Comparison of ENCODE assay signal across 23 cellular contexts in genomic region chr3:17745894-17746293, GRCh38. TPM values are rescaled to one million over a fixed set of nuclear protein-coding genes. Genes with fewer than 3 reads are reported as not detected.
DNase-seq lines count a peak whose midpoint lies in the region; ATAC-seq, FAIRE-seq and TF ChIP-seq lines count a peak whose summit lies in the region.
"Had no signal": no experiment of that assay in that cellular context is flagged by ENCODE, and none has a peak within 500 bp of the region (broad histone marks: within the 10 kb centered on the region; RNA-seq: fewer than 3 reads in every experiment).

No MANE protein-coding gene starts in this region.

- H3K27ac ChIP-seq in CD4-positive, alpha-beta T cell (ENCODE audit: low read depth, low read length): no peak overlapping the region
- H3K27ac ChIP-seq in GM23338 (ENCODE audit: low read depth) (no peak overlapping the region), K562 (ENCODE audit: extremely low read depth, low read depth, low read length) (no peak overlapping the region), testis (no peak overlapping the region)
- no peak overlapping the region for H3K27ac ChIP-seq in naive thymus-derived CD4-positive, alpha-beta T cell (ENCODE audit: low read depth, low read length)
- H3K27ac ChIP-seq: BLaER1, GM23248 had no signal

- no peak for FAIRE-seq in K562 (lab: Jason Lieb, UNC)
- FAIRE-seq: A204.1, GM12878, GM19239, H54 had no signal

- no peak overlapping the region for H3K27ac Mint-ChIP-seq in CD4-positive, alpha-beta T cell
- H3K27ac Mint-ChIP-seq in GM23338: no peak overlapping the region
- H3K27ac Mint-ChIP-seq in neural crest cell (ENCODE audit: unreplicated experiment): peak overlapping the region; percentile 57
- peak overlapping the region in 1 of 9 donors; percentile 23 for H3K27ac Mint-ChIP-seq in naive thymus-derived CD4-positive, alpha-beta T cell

- CTCF ChIA-PET in CD4-positive, alpha-beta T cell (lab: Charles Lee): no interaction called here
- CTCF ChIA-PET in K562 (lab: Yijun Ruan, JAX; ENCODE audit: low intra/inter-chr PET ratio): no interaction called here
- CTCF ChIA-PET in naive thymus-derived CD4-positive, alpha-beta T cell (lab: Charles Lee): no interaction called here

- no peaks in the 10 kb centered on the region for H3K9me3 Mint-ChIP-seq in CD4-positive, alpha-beta T cell
- H3K9me3 Mint-ChIP-seq in GM23338: no peaks in the 10 kb centered on the region
- H3K9me3 Mint-ChIP-seq in neural crest cell: no peaks in the 10 kb centered on the region
- H3K9me3 Mint-ChIP-seq in naive thymus-derived CD4-positive, alpha-beta T cell: no peaks in the 10 kb centered on the region
- H3K9me3 Mint-ChIP-seq: CD8-positive, alpha-beta memory T cell had no signal

- no peaks in the 10 kb centered on the region for H3K9me3 ChIP-seq in CD4-positive, alpha-beta T cell (ENCODE audit: control insufficient read depth, low read length)
- no peaks in the 10 kb centered on the region for H3K9me3 ChIP-seq in K562 (replicated peaks; ENCODE audit: control insufficient read depth, insufficient read depth, low read depth, low read length)
- no peaks in the 10 kb centered on the region for H3K9me3 ChIP-seq in naive thymus-derived CD4-positive, alpha-beta T cell (ENCODE audit: control insufficient read depth in 2 of 3, low read length in 3 of 3)
- no peaks in the 10 kb centered on the region for H3K9me3 ChIP-seq in testis
- no peaks in the 10 kb centered on the region for H3K9me3 ChIP-seq in BE2C
- H3K9me3 ChIP-seq: BLaER1 had no signal

- H2AFZ ChIP-seq in GM23338 (peak overlapping the region; percentile 5; the same call in 1 of the 2 replicates), K562 (ENCODE audit: low read depth, low read length) (peak overlapping the region; percentile 45; the same call in 1 of the 2 replicates)
- H2AFZ ChIP-seq: GM23248 had no signal

- 39% methylated on average over 2 of the region's 2 CpGs for WGBS in K562 (ENCODE audit: insufficient coverage, low coverage, missing lambda C conversion rate)
- 47 to 51% methylated on average over 2 of the region's 2 CpGs for WGBS in testis, 2 donors

- H3K4me1 ChIP-seq in GM23338 (ENCODE audit: insufficient read depth): peaks cover 17% of the 10 kb centered on the region
- H3K4me1 ChIP-seq in K562 (replicated peaks in 1 of 2; ENCODE audit: control insufficient read depth in 2 of 2, insufficient read depth in 2 of 2, low read length in 2 of 2): peaks cover 22 to 32% of the 10 kb centered on the region in 2 experiments; a peak in 4 of 5 replicates
- peaks cover 8 to 11% of the 10 kb centered on the region in 2 donors for H3K4me1 ChIP-seq in naive thymus-derived CD4-positive, alpha-beta T cell (ENCODE audit: control insufficient read depth in 2 of 2, insufficient read depth in 2 of 2, low read length in 2 of 2)
- peaks cover 7% of the 10 kb centered on the region for H3K4me1 ChIP-seq in testis
- no peaks in the 10 kb centered on the region for H3K4me1 ChIP-seq in BE2C

- H3K9me2 ChIP-seq in GM23338 (ENCODE audit: insufficient read depth): no peaks in the 10 kb centered on the region; the same call in 1 of the 2 replicates

- H3K79me2 ChIP-seq in GM23338 (replicated peaks; ENCODE audit: insufficient read depth): peaks cover under 1% of the 10 kb centered on the region; the same call in 1 of the 2 replicates
- peaks cover 12% of the 10 kb centered on the region for H3K79me2 ChIP-seq in K562 (ENCODE audit: control insufficient read depth, insufficient read depth, low read length)

- no peak for DNase-seq in CD4-positive, alpha-beta T cell
- DNase-seq in GM23338 (ENCODE audit: low spot score) (no peak), K562 (ENCODE audit: extremely low read depth in 1 of 4, low spot score in 3 of 4) (peak in 3 of 4 experiments; percentile 32 to 49 (median 42)), neural crest cell (ENCODE audit: low read depth, low spot score) (no peak), testis (no peak), NCI-H774 (lab: John Stamatoyannopoulos, UW) (no peak), BE2C (no peak)
- no peak for DNase-seq in naive thymus-derived CD4-positive, alpha-beta T cell
- DNase-seq: ACHN; CD8-positive, alpha-beta memory T cell; COR-L47; DMS 273 treated with DMSO at 0.1 percent for 48 hours; DMS53; DND-41; EL; GM23248; HCEC 1CT had no signal

- H3K27me3 ChIP-seq in CD4-positive, alpha-beta T cell (ENCODE audit: control insufficient read depth, insufficient read depth, low read length): no peaks in the 10 kb centered on the region
- H3K27me3 ChIP-seq in GM23338 (ENCODE audit: insufficient read depth): no peaks in the 10 kb centered on the region
- H3K27me3 ChIP-seq in K562 (ENCODE audit: control insufficient read depth in 2 of 2, insufficient read depth in 2 of 2, low read length in 2 of 2): no peaks in the 10 kb centered on the region
- H3K27me3 ChIP-seq in naive thymus-derived CD4-positive, alpha-beta T cell (ENCODE audit: control insufficient read depth in 2 of 2, insufficient read depth in 2 of 2, low read length in 2 of 2): no peaks in the 10 kb centered on the region
- no peaks in the 10 kb centered on the region for H3K27me3 ChIP-seq in testis
- H3K27me3 ChIP-seq in BE2C: no peaks in the 10 kb centered on the region
- H3K27me3 ChIP-seq: BLaER1 had no signal

- no peaks in the 10 kb centered on the region for H4K20me1 ChIP-seq in GM23338 (replicated peaks; ENCODE audit: insufficient read depth)
- no peaks in the 10 kb centered on the region for H4K20me1 ChIP-seq in K562 (replicated peaks; ENCODE audit: control insufficient read depth, insufficient read depth, low read length)
- H4K20me1 ChIP-seq: BLaER1 had no signal

- BruUV-seq in K562 (replicated peaks; lab: Mats Ljungman, UMichigan): no TSS peak

- peak overlapping the region; percentile 23 for H3K4me3 Mint-ChIP-seq in CD4-positive, alpha-beta T cell
- no peak overlapping the region for H3K4me3 Mint-ChIP-seq in GM23338
- peak overlapping the region; percentile 39 for H3K4me3 Mint-ChIP-seq in neural crest cell
- peak overlapping the region in 1 of 10 donors; percentile 62 for H3K4me3 Mint-ChIP-seq in naive thymus-derived CD4-positive, alpha-beta T cell
- H3K4me3 Mint-ChIP-seq: CD14-positive monocyte had no signal

- intact Hi-C loops in CD4-positive, alpha-beta T cell (cut with DNase I, micrococcal nuclease): no loop called here
- intact Hi-C loops in K562 (cut with micrococcal nuclease) (no loop called here), testis (cut with DNase I; ENCODE audit: low total_unique reads) (no loop called here)
- intact Hi-C loops in naive thymus-derived CD4-positive, alpha-beta T cell (cut with micrococcal nuclease): loop anchor here (10.0 kb wide), 3 partner anchors 649 to 1481 kb away; partner anchors contain the start of genes DPH3 (in 1 of the 2), OXNAD1 (in 1 of the 2) and SATB1 (in 1 of the 2)

- no peak overlapping the region for H3K4me2 ChIP-seq in GM23338
- no peak overlapping the region for H3K4me2 ChIP-seq in K562 (ENCODE audit: insufficient read depth, low read length)
- H3K4me2 ChIP-seq: BLaER1 had no signal

- no peak for ATAC-seq in CD4-positive, alpha-beta T cell (ENCODE audit: poor library complexity)
- no peak for ATAC-seq in GM23338
- ATAC-seq in K562: no peak
- ATAC-seq in naive thymus-derived CD4-positive, alpha-beta T cell: no peak
- ATAC-seq: GM12878 had no signal

- H3K9me1 ChIP-seq in K562 (ENCODE audit: control insufficient read depth, insufficient read depth, low read length): no peaks in the 10 kb centered on the region

- peaks cover 10% of the 10 kb centered on the region for H3F3A ChIP-seq in GM23338 (replicated peaks; ENCODE audit: low read depth)

- H3K4me3 ChIP-seq in GM23338 (no peak overlapping the region), K562 (no peak overlapping the region), testis (no peak overlapping the region), BE2C (ENCODE audit: low read depth, low read length) (no peak overlapping the region)
- H3K4me3 ChIP-seq in naive thymus-derived CD4-positive, alpha-beta T cell (ENCODE audit: low read length): no peak overlapping the region
- H3K4me3 ChIP-seq: BLaER1, GM12878, GM23248 had no signal

- H3K36me3 ChIP-seq in GM23338 (ENCODE audit: insufficient read depth) (no peaks in the 10 kb centered on the region), K562 (ENCODE audit: control insufficient read depth, insufficient read depth, low read length) (no peaks in the 10 kb centered on the region), testis (ENCODE audit: low read depth, missing control alignments) (no peaks in the 10 kb centered on the region), BE2C (no peaks in the 10 kb centered on the region)
- peaks cover 0 to 4% (median 0%) of the 10 kb centered on the region in 3 experiments for H3K36me3 ChIP-seq in naive thymus-derived CD4-positive, alpha-beta T cell (ENCODE audit: control insufficient read depth in 2 of 3, insufficient read depth in 3 of 3, low read length in 3 of 3)
- H3K36me3 ChIP-seq: BLaER1 had no signal

- POLR2A ChIA-PET in CD4-positive, alpha-beta T cell (lab: Charles Lee): no interaction called here
- POLR2A ChIA-PET in K562 (lab: Yijun Ruan, JAX): interaction anchor here (1.1 kb wide), 1 partner anchor 16 kb away, joined by 3 read pairs; no protein-coding TSS in a partner anchor
- POLR2A ChIA-PET in naive thymus-derived CD4-positive, alpha-beta T cell (lab: Charles Lee): no interaction called here

- H3K36me3 Mint-ChIP-seq in CD4-positive, alpha-beta T cell (ENCODE audit: low read depth): no peaks in the 10 kb centered on the region
- H3K36me3 Mint-ChIP-seq in GM23338 (ENCODE audit: low read depth): no peaks in the 10 kb centered on the region
- H3K36me3 Mint-ChIP-seq in neural crest cell (ENCODE audit: low read depth): no peaks in the 10 kb centered on the region
- H3K36me3 Mint-ChIP-seq in naive thymus-derived CD4-positive, alpha-beta T cell: peaks cover 0 to 1% (median 0%) of the 10 kb centered on the region in 5 donors
- H3K36me3 Mint-ChIP-seq: CD14-positive monocyte had no signal

- TF ChIP-seq EP300 in K562 (IDR thresholded peaks at IDR 0.05; ENCODE audit: low read length): no peak

- no peak overlapping the region for H3K9ac ChIP-seq in K562 (ENCODE audit: insufficient read depth in 1 of 2, low read depth in 2 of 2, low read length in 2 of 2)
- H3K9ac ChIP-seq: BLaER1, GM23248 had no signal

- TF ChIP-seq POLR2A in K562 (conservative IDR thresholded peaks at IDR 0.05) (no peak), testis (IDR thresholded peaks at IDR 0.05) (no peak)

- peaks cover 34% of the 10 kb centered on the region for H3K4me1 Mint-ChIP-seq in CD4-positive, alpha-beta T cell (ENCODE audit: low read depth)
- H3K4me1 Mint-ChIP-seq in GM23338: peaks cover 19% of the 10 kb centered on the region
- peaks cover 43% of the 10 kb centered on the region for H3K4me1 Mint-ChIP-seq in neural crest cell
- H3K4me1 Mint-ChIP-seq in naive thymus-derived CD4-positive, alpha-beta T cell: peaks cover 12 to 37% (median 33%) of the 10 kb centered on the region in 7 donors

- no peak for TF ChIP-seq CTCF in CD4-positive, alpha-beta T cell (IDR thresholded peaks at IDR 0.05)
- TF ChIP-seq CTCF in GM23338 (conservative IDR thresholded peaks at IDR 0.05; ENCODE audit: low read depth in 2 of 2) (no peak), K562 (IDR thresholded peaks at IDR 0.05 in 2 of 3, conservative IDR thresholded peaks at IDR 0.05 in 1 of 3; ENCODE audit: insufficient read depth in 2 of 3, low read depth in 1 of 3, low read length in 3 of 3) (no peak), neural crest cell (conservative IDR thresholded peaks at IDR 0.05) (no peak), testis (IDR thresholded peaks at IDR 0.05) (no peak), BE2C (IDR thresholded peaks at IDR 0.05; ENCODE audit: low read depth, low read length) (no peak)

- in situ Hi-C loops in K562 (cut with MboI): no loop called here

- no peak for TF ChIP-seq RAD21 in K562 (CRISPR knock-in tag; conservative IDR thresholded peaks at IDR 0.05 in 1 of 2, IDR thresholded peaks at IDR 0.05 in 1 of 2)

- H3K27me3 Mint-ChIP-seq in CD4-positive, alpha-beta T cell: no peaks in the 10 kb centered on the region
- H3K27me3 Mint-ChIP-seq in GM23338 (ENCODE audit: insufficient read depth, low read depth, poor library complexity) (peaks cover 2% of the 10 kb centered on the region), neural crest cell (ENCODE audit: low read depth) (no peaks in the 10 kb centered on the region)
- no peaks in the 10 kb centered on the region for H3K27me3 Mint-ChIP-seq in naive thymus-derived CD4-positive, alpha-beta T cell
- H3K27me3 Mint-ChIP-seq: CD8-positive, alpha-beta memory T cell had no signal

RNA-seq across cellular contexts. Expression of gene TBC1D5, which starts 3.5 kb away (rescaled TPM):
- 10 to 100 TPM; 32.6 to 34.1 TPM for total RNA-seq in CD4-positive, alpha-beta T cell
- total RNA-seq in GM23338 (2014; rRNA removed; shearing (Covaris generic)): 45.0 and 48.1 TPM in 2 replicates
- polyA plus RNA-seq in GM23338 (2016; fragmentation: Nextera tagmentation; extraction: Ambion mirVana) (16.9 and 21.8 TPM in 2 replicates), K562 (2011; rRNA removed) (28.0 and 31.8 TPM in 2 replicates), K562 (2014; fragmentation: Illumina TruSeq; extraction: Trizol) (21.8 and 24.2 TPM in 2 replicates), K562 (2014; fragmentation: Nextera tagmentation; extraction: Ambion mirVana) (1 to 10 TPM; 2.9 to 5.1 TPM), K562 (2014; rRNA removed) (13.5 and 19.8 TPM in 2 replicates), testis (ENCODE audit: insufficient read depth, low read depth, low replicate concordance) (47.8 TPM)
- 37.2 and 85.0 TPM in 2 replicates for total RNA-seq in K562 (2011; cell fraction: chromatin; rRNA removed; ENCODE audit: low replicate concordance)
- 19.2 and 21.7 TPM in 2 replicates for total RNA-seq in K562 (2011; cell fraction: nucleolus; rRNA removed)
- 36.4 and 46.8 TPM in 2 replicates for total RNA-seq in K562 (2011; cell fraction: nucleoplasm; rRNA removed)
- total RNA-seq in K562 (2014; rRNA removed) (26.5 and 27.0 TPM in 2 replicates), K562 (2014; rRNA removed; fragmentation: Illumina TruSeq; extraction: Trizol) (36.0 and 36.4 TPM in 2 replicates), K562 (2015; rRNA removed; fragmentation: Illumina TruSeq; extraction: Trizol) (36.6 and 38.1 TPM in 2 replicates), K562 (2021) (25.6 and 28.9 TPM in 2 replicates), neural crest cell (51.2 and 52.6 TPM in 2 replicates), testis (10 to 100 TPM; 95.4 to 98.1 TPM)
- polyA plus RNA-seq in K562 (2011; cell fraction: cytosol; rRNA removed): 16.9 and 21.2 TPM in 2 replicates
- 15.1 and 18.6 TPM in 2 replicates for polyA plus RNA-seq in K562 (2011; cell fraction: nucleus; rRNA removed)
- polyA plus RNA-seq in K562 (2012): 15.9 and 23.7 TPM in 2 replicates
- polyA minus RNA-seq in K562 (2011; rRNA and poly(A)+ RNA removed): 68.1 and 87.9 TPM in 2 replicates
- 33.6 and 38.9 TPM in 2 replicates for polyA minus RNA-seq in K562 (2011; cell fraction: cytosol; rRNA and poly(A)+ RNA removed)
- 35.9 and 61.5 TPM in 2 replicates for polyA minus RNA-seq in K562 (2011; cell fraction: nucleus; rRNA and poly(A)+ RNA removed)
- total RNA-seq in naive thymus-derived CD4-positive, alpha-beta T cell: 10 to 100 TPM; 30.5 to 54.0 (median 40.3) TPM
- polyA plus RNA-seq in naive thymus-derived CD4-positive, alpha-beta T cell: 10 to 100 TPM; 30.6 to 31.7 TPM
- polyA plus RNA-seq in BE2C (2012; ENCODE audit: insufficient read depth, insufficient read length, low read depth): 7.5 TPM

Comparison
In these comparisons a context has a peak if more than half of its experiments do, and no peak if none do; other contexts are left out.
1. DNase-seq: peak in K562 (3 of 4); none in CD4-positive, alpha-beta T cell (0 of 10), GM23338 (single experiment), neural crest cell (single experiment), naive thymus-derived CD4-positive, alpha-beta T cell (0 of 9), testis (single experiment), NCI-H774 (single experiment) and BE2C (single experiment).
2. intact Hi-C loops: an anchor here in naive thymus-derived CD4-positive, alpha-beta T cell (10.0 kb wide); none called in CD4-positive, alpha-beta T cell, K562 and testis.